Comparison of ENCODE assay signal across 9 cellular contexts in the genomic region with DNA sequence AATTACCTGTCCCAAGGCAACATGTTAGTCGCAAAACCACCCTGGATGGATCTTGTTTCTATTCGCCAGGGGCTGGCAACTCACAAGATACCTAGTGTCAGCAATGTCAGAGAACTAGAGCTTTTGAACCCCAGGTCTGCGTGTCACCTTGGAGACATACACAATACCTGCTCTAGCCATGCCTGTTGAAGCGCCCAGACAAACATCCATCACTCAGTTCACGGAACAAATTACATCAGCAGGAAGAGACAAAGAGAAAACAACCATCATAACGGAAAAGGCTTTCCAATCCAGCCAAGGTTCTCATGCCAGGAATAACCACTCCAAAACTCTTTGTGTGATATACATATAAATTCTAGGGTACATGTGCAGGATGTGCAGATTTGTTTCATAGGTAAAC. TPM values are rescaled to one million over a fixed set of nuclear protein-coding genes. Genes with fewer than 3 reads are reported as not detected.
DNase-seq lines count a peak whose midpoint lies in the region; ATAC-seq and TF ChIP-seq lines count a peak whose summit lies in the region.
"Had no signal": no experiment of that assay in that cellular context is flagged by ENCODE, and none has a peak within 500 bp of the region (broad histone marks: within the 10 kb centered on the region; RNA-seq: fewer than 3 reads in every experiment).

No MANE protein-coding gene starts in this region.

- peak overlapping the region; percentile 55 for H3K27ac Mint-ChIP-seq in chondrocyte (ENCODE audit: unreplicated experiment)
- peak overlapping the region in 1 of 9 donors; percentile 80 for H3K27ac Mint-ChIP-seq in naive thymus-derived CD4-positive, alpha-beta T cell

- DNase-seq in chondrocyte (ENCODE audit: low spot score) = no peak
- peak in 1 of 9 donors; percentile 9 for DNase-seq in naive thymus-derived CD4-positive, alpha-beta T cell
- no peak for DNase-seq in HAP-1 (ENCODE audit: low spot score in 2 of 2)
- DNase-seq in RPMI8226 = no peak
- no peak for DNase-seq in WERI-Rb-1
- DNase-seq: NCI-H510A had no signal

- H3K4me2 ChIP-seq in BLaER1 = peak overlapping the region; percentile 88
- H3K4me2 ChIP-seq in Loucy (ENCODE audit: low read depth, low read length, poor library complexity, severe bottlenecking) = peak overlapping the region; percentile 82

- H3K9me3 ChIP-seq in BLaER1 (0 out of 2 replicates have a peak, but pooled peaks cover 7% of the 10 kb centered on the region), Loucy (ENCODE audit: insufficient read depth, low read depth, low read length) (no peaks in the 10 kb centered on the region), HAP-1 (no peaks in the 10 kb centered on the region), WERI-Rb-1 (ENCODE audit: severe bottlenecking) (no peaks in the 10 kb centered on the region)
- H3K9me3 ChIP-seq in naive thymus-derived CD4-positive, alpha-beta T cell (ENCODE audit: control insufficient read depth in 2 of 3, low read length in 3 of 3) = no peaks in the 10 kb centered on the region

- H3K36me3 Mint-ChIP-seq in chondrocyte (ENCODE audit: low read depth) = peaks cover 6% of the 10 kb centered on the region
- H3K36me3 Mint-ChIP-seq in naive thymus-derived CD4-positive, alpha-beta T cell = peaks cover 0 to 19% (median 0%) of the 10 kb centered on the region in 5 donors

- in situ Hi-C loops in HAP-1 (cut with MboI; ENCODE audit: low sequenced_read_pairs) = no loop called here

- no peak for TF ChIP-seq POLR2A in GM18505 (IDR thresholded peaks at IDR 0.05; ENCODE audit: borderline replicate concordance, extremely low read depth, insufficient read depth, insufficient read length)

- H3K27ac ChIP-seq in BLaER1 (no peak overlapping the region), WERI-Rb-1 (no peak overlapping the region)
- no peak overlapping the region for H3K27ac ChIP-seq in naive thymus-derived CD4-positive, alpha-beta T cell (ENCODE audit: low read depth, low read length)

- ATAC-seq in naive thymus-derived CD4-positive, alpha-beta T cell = no peak
- no peak for ATAC-seq in GM18505 (IDR thresholded peaks at IDR 0.05; ENCODE audit: unreplicated experiment)

- no peak overlapping the region for H3K9ac ChIP-seq in BLaER1
- peak overlapping the region; percentile 74 for H3K9ac ChIP-seq in Loucy (ENCODE audit: low read depth, low read length, poor library complexity, severe bottlenecking)

- peaks cover 49% of the 10 kb centered on the region for H3K4me1 ChIP-seq in BLaER1
- H3K4me1 ChIP-seq in Loucy (ENCODE audit: insufficient read depth, low read length, poor library complexity, severe bottlenecking) = peaks cover 47% of the 10 kb centered on the region
- H3K4me1 ChIP-seq in naive thymus-derived CD4-positive, alpha-beta T cell (ENCODE audit: control insufficient read depth in 2 of 2, insufficient read depth in 2 of 2, low read length in 2 of 2) = peaks cover 9 to 17% of the 10 kb centered on the region in 2 donors
- H3K4me1 ChIP-seq in HAP-1 = peaks cover 11% of the 10 kb centered on the region

- H3K27me3 ChIP-seq in BLaER1 (no peaks in the 10 kb centered on the region), Loucy (ENCODE audit: insufficient read depth, low read length, poor library complexity, severe bottlenecking) (no peaks in the 10 kb centered on the region), HAP-1 (ENCODE audit: low read depth) (no peaks in the 10 kb centered on the region), WERI-Rb-1 (ENCODE audit: insufficient read depth, low read depth, severe bottlenecking) (no peaks in the 10 kb centered on the region)
- H3K27me3 ChIP-seq in naive thymus-derived CD4-positive, alpha-beta T cell (ENCODE audit: control insufficient read depth in 2 of 2, insufficient read depth in 2 of 2, low read length in 2 of 2) = no peaks in the 10 kb centered on the region

- peak overlapping the region; percentile 89 for H3K4me3 Mint-ChIP-seq in chondrocyte (ENCODE audit: unreplicated experiment)
- H3K4me3 Mint-ChIP-seq in naive thymus-derived CD4-positive, alpha-beta T cell = peak overlapping the region; percentile 40 to 94 (median 91)

- CTCF ChIA-PET in naive thymus-derived CD4-positive, alpha-beta T cell (lab: Charles Lee) = interaction anchor here (0.6 to 1.4 kb wide), 2 partner anchors 8 to 765 kb away, joined by 3 to 6 read pairs; no protein-coding TSS in a partner anchor

- no peaks in the 10 kb centered on the region for H3K9me2 ChIP-seq in Loucy (replicated peaks; ENCODE audit: low read depth, low read length)

- POLR2A ChIA-PET in naive thymus-derived CD4-positive, alpha-beta T cell (lab: Charles Lee) = interaction anchor here (0.8 to 3.8 kb wide), 3 partner anchors 37 to 371 kb away, joined by 3 to 22 read pairs (median 3); a partner anchor contains a TSS

- no peaks in the 10 kb centered on the region for H3K27me3 Mint-ChIP-seq in chondrocyte (ENCODE audit: low read depth)
- peaks cover 0 to 11% (median 0%) of the 10 kb centered on the region in 5 donors for H3K27me3 Mint-ChIP-seq in naive thymus-derived CD4-positive, alpha-beta T cell

- H3K36me3 ChIP-seq in BLaER1 (peaks cover 26% of the 10 kb centered on the region), Loucy (ENCODE audit: insufficient read depth, low read length) (no peaks in the 10 kb centered on the region), HAP-1 (replicated peaks) (peaks cover 8% of the 10 kb centered on the region), WERI-Rb-1 (peaks cover 3% of the 10 kb centered on the region; the same call in 1 of the 2 replicates)
- peaks cover 0 to 7% (median 0%) of the 10 kb centered on the region in 3 experiments for H3K36me3 ChIP-seq in naive thymus-derived CD4-positive, alpha-beta T cell (ENCODE audit: control insufficient read depth in 2 of 3, insufficient read depth in 3 of 3, low read length in 3 of 3)

- no peaks in the 10 kb centered on the region for H3K9me3 Mint-ChIP-seq in chondrocyte (ENCODE audit: low read depth)
- peaks cover 0 to 7% (median 0%) of the 10 kb centered on the region in 11 donors for H3K9me3 Mint-ChIP-seq in naive thymus-derived CD4-positive, alpha-beta T cell

- H3K79me2 ChIP-seq in Loucy (ENCODE audit: insufficient read depth, low read length) = peaks cover 64% of the 10 kb centered on the region

- peaks cover 67% of the 10 kb centered on the region for H3K4me1 Mint-ChIP-seq in chondrocyte (ENCODE audit: low read depth)
- H3K4me1 Mint-ChIP-seq in naive thymus-derived CD4-positive, alpha-beta T cell = peaks cover 24 to 45% (median 40%) of the 10 kb centered on the region in 7 donors

- peaks cover 51% of the 10 kb centered on the region for H4K20me1 ChIP-seq in BLaER1
- peaks cover 10% of the 10 kb centered on the region for H4K20me1 ChIP-seq in Loucy (ENCODE audit: insufficient read depth, low read length, poor library complexity, severe bottlenecking)

- TF ChIP-seq CTCF in Loucy (conservative IDR thresholded peaks at IDR 0.05; ENCODE audit: low read length) (no peak), chondrocyte (IDR thresholded peaks at IDR 0.05) (no peak), WERI-Rb-1 (IDR thresholded peaks at IDR 0.05; ENCODE audit: low read depth, low read length) (no peak)

- no peaks in the 10 kb centered on the region for H3F3A ChIP-seq in Loucy (ENCODE audit: low read depth)

- H2AFZ ChIP-seq in Loucy (ENCODE audit: low read length) = no peak overlapping the region

- no peak overlapping the region for H3K4me3 ChIP-seq in BLaER1
- peak overlapping the region; percentile 92 for H3K4me3 ChIP-seq in Loucy (ENCODE audit: low read length, poor library complexity, severe bottlenecking)
- H3K4me3 ChIP-seq in naive thymus-derived CD4-positive, alpha-beta T cell (ENCODE audit: low read length) = no peak overlapping the region
- H3K4me3 ChIP-seq in HAP-1 = no peak overlapping the region
- no peak overlapping the region for H3K4me3 ChIP-seq in WERI-Rb-1 (ENCODE audit: low read depth, low read length)

- intact Hi-C loops in naive thymus-derived CD4-positive, alpha-beta T cell (cut with micrococcal nuclease) = loop anchor here (2.0 to 10.0 kb wide), 3 partner anchors 17 to 621 kb away; a partner anchor contains a TSS

RNA-seq across cellular contexts. Expression of a gene that starts 2.2 kb away (rescaled TPM):
- 579 to 718 TPM (median 705 TPM) in 3 replicates for total RNA-seq in chondrocyte
- total RNA-seq in naive thymus-derived CD4-positive, alpha-beta T cell = 100 to 1,000 TPM in 1 of 5 experiments, 10 to 100 TPM in 4; 23.3 to 152 (median 62.7) TPM
- 10 to 100 TPM; 69.6 to 70.7 TPM for polyA plus RNA-seq in naive thymus-derived CD4-positive, alpha-beta T cell

RNA-seq across cellular contexts. Expression of a gene that starts 33.4 kb away (rescaled TPM):
- 0.50 TPM in 1 of 3 replicates, not detected in the others for total RNA-seq in chondrocyte
- total RNA-seq in naive thymus-derived CD4-positive, alpha-beta T cell = not detected
- not detected for polyA plus RNA-seq in naive thymus-derived CD4-positive, alpha-beta T cell

RNA-seq across cellular contexts. Expression of a gene that starts 40.3 kb away (rescaled TPM):
- 18.0 to 32.1 TPM (median 22.0 TPM) in 3 replicates for total RNA-seq in chondrocyte
- total RNA-seq in naive thymus-derived CD4-positive, alpha-beta T cell = 10 to 100 TPM; 22.6 to 55.7 (median 47.7) TPM
- polyA plus RNA-seq in naive thymus-derived CD4-positive, alpha-beta T cell = 10 to 100 TPM; 36.1 to 41.5 TPM
